15 cellular contexts compared by ENCODE assay signal in genomic region chr20:51860015-51860882, GRCh38. TPM values are rescaled to one million over a fixed set of nuclear protein-coding genes. Genes with fewer than 3 reads are reported as not detected.
DNase-seq lines count a peak whose midpoint lies in the region; ATAC-seq, FAIRE-seq and TF ChIP-seq lines count a peak whose summit lies in the region.
"Had no signal": no experiment of that assay in that cellular context is flagged by ENCODE, and none has a peak within 500 bp of the region (broad histone marks: within the 10 kb centered on the region; RNA-seq: fewer than 3 reads in every experiment).

No MANE protein-coding gene starts in this region.

- no peaks in the 10 kb centered on the region for H3K9me3 ChIP-seq in A549
- H3K9me3 ChIP-seq: SJCRH30 had no signal

- H3K4me3 Mint-ChIP-seq in activated T-cell treated with anti-CD3 and anti-CD28 coated beads, Interleukin-2, amount 50 U/mL, for 4 hours, result no peak overlapping the region
- H3K4me3 Mint-ChIP-seq: effector memory CD8-positive, alpha-beta T cell; type B pancreatic cell had no signal

- CTCF ChIA-PET in A549 (lab: Yijun Ruan, JAX), result interaction anchor here (0.7 kb wide), 1 partner anchor 135 kb away, joined by 3 read pairs; no protein-coding TSS in a partner anchor

- intact Hi-C loops in Right ventricle myocardium inferior (cut with DNase I), result no loop called here

- no peak for TF ChIP-seq CTCF in A549 (IDR thresholded peaks at IDR 0.05)
- TF ChIP-seq CTCF in HFF-Myc (IDR thresholded peaks at IDR 0.05; ENCODE audit: low read depth, low read length, missing control alignments), result no peak

- TF ChIP-seq RAD21 in A549 (conservative IDR thresholded peaks at IDR 0.05 in 1 of 2, IDR thresholded peaks at IDR 0.05 in 1 of 2), result no peak

- no peak for TF ChIP-seq POLR2A in A549 (IDR thresholded peaks at IDR 0.05; ENCODE audit: low read length)

- peak in 1 of 2 experiments; percentile 60 for DNase-seq in A549 (ENCODE audit: low read depth in 1 of 2, low spot score in 1 of 2)
- peak; percentile 22 for DNase-seq in HFF-Myc (ENCODE audit: extremely low read depth, low read depth)
- DNase-seq in amniotic epithelial cell (ENCODE audit: low read depth), result peak; percentile 88
- DNase-seq in left kidney (ENCODE audit: low read depth, low spot score), result peak; percentile 35
- no peak for DNase-seq in Right ventricle myocardium inferior (ENCODE audit: missing footprints)
- DNase-seq in RKO (ENCODE audit: low spot score), result no peak
- DNase-seq in activated T-cell treated with anti-CD3 and anti-CD28 coated beads, Interleukin-2, amount 50 U/mL, for 4 hours, result no peak
- DNase-seq in DMS53 (lab: John Stamatoyannopoulos, UW), result no peak
- DNase-seq: activated T-cell treated with anti-CD3 and anti-CD28 coated beads, Interleukin-2, amount 50 U/mL, for 1 hour; amygdala; effector memory CD8-positive, alpha-beta T cell; NCI-H1092 treated with DMSO at 0.1 percent for 48 hours; SJCRH30 had no signal

- WGBS in A549 (ENCODE audit: missing lambda C conversion rate), result 50% methylated on average over 6 of the region's 6 CpGs

- POLR2A ChIA-PET in A549 (lab: Yijun Ruan, JAX), result no interaction called here

- H3K9me3 Mint-ChIP-seq in activated T-cell treated with anti-CD3 and anti-CD28 coated beads, Interleukin-2, amount 50 U/mL, for 4 hours, result no peaks in the 10 kb centered on the region
- H3K9me3 Mint-ChIP-seq: effector memory CD8-positive, alpha-beta T cell; type B pancreatic cell had no signal

- TF ChIP-seq EP300 in A549 (IDR thresholded peaks at IDR 0.05), result peak; percentile 32 to 55; a peak in 3 of 5 replicates

- H3K4me1 ChIP-seq in A549, result peaks cover 22% of the 10 kb centered on the region
- H3K4me1 ChIP-seq: SJCRH30 had no signal

- H3K27me3 Mint-ChIP-seq in activated T-cell treated with anti-CD3 and anti-CD28 coated beads, Interleukin-2, amount 50 U/mL, for 4 hours (ENCODE audit: low read depth), result peaks cover 28% of the 10 kb centered on the region

- ATAC-seq in A549 (peak; percentile 75 to 83), Right ventricle myocardium inferior (no peak)
- no peak for ATAC-seq in activated T-cell treated with anti-CD3 and anti-CD28 coated beads, Interleukin-2, amount 50 U/mL, for 4 hours
- ATAC-seq: effector memory CD8-positive, alpha-beta T cell had no signal

- peak overlapping the region; percentile 68 to 79 for H3K27ac ChIP-seq in A549
- H3K27ac ChIP-seq: SJCRH30 had no signal

- no peak overlapping the region for H3K4me3 ChIP-seq in A549
- H3K4me3 ChIP-seq in HFF-Myc (replicated peaks; ENCODE audit: low read depth, low read length), result no peak overlapping the region
- H3K4me3 ChIP-seq: SJCRH30 had no signal

- no peaks in the 10 kb centered on the region for H3K36me3 Mint-ChIP-seq in activated T-cell treated with anti-CD3 and anti-CD28 coated beads, Interleukin-2, amount 50 U/mL, for 4 hours (ENCODE audit: insufficient read depth)
- H3K36me3 Mint-ChIP-seq: type B pancreatic cell had no signal

- peak overlapping the region; percentile 35 for H3K4me2 ChIP-seq in A549

- no peak for FAIRE-seq in A549 (lab: Jason Lieb, UNC)
- FAIRE-seq: G401.6 had no signal

- H3K4me1 Mint-ChIP-seq in activated T-cell treated with anti-CD3 and anti-CD28 coated beads, Interleukin-2, amount 50 U/mL, for 4 hours (ENCODE audit: low read depth), result no peaks in the 10 kb centered on the region

TF ChIP-seq in A549, 52 proteins besides CTCF, POLR2A, EP300 and RAD21:
- TF ChIP-seq ZSCAN20 (CRISPR knock-in tag; IDR thresholded peaks at IDR 0.05) (no peak), RFX5 (IDR thresholded peaks at IDR 0.05) (no peak), RCOR1 (IDR thresholded peaks at IDR 0.05; ENCODE audit: low read depth, low read length) (no peak), CBX2 (IDR thresholded peaks at IDR 0.05; ENCODE audit: borderline replicate concordance, low read depth) (no peak), MAX (IDR thresholded peaks at IDR 0.05) (no peak), MAZ (IDR thresholded peaks at IDR 0.05; ENCODE audit: borderline replicate concordance, low read depth, low read length) (no peak), CBX8 (IDR thresholded peaks at IDR 0.05) (no peak), JUNB (IDR thresholded peaks at IDR 0.05) (peak; percentile 61), GATA3 (IDR thresholded peaks at IDR 0.05; ENCODE audit: borderline replicate concordance) (peak; percentile 54), PBX3 (IDR thresholded peaks at IDR 0.05) (no peak), EHF (CRISPR knock-in tag; IDR thresholded peaks at IDR 0.05) (no peak), MAFK (IDR thresholded peaks at IDR 0.05; ENCODE audit: partially characterized antibody) (peak; percentile 85), BHLHE40 (IDR thresholded peaks at IDR 0.05; ENCODE audit: low read depth, low read length) (no peak), JUN (IDR thresholded peaks at IDR 0.05) (0 out of 5 replicates have a peak, but pooled peaks of 1 of the 2 experiments have one; percentile 37), CEBPB (IDR thresholded peaks at IDR 0.05) (peak in 1 of 2 experiments; percentile 54; a peak in 2 of 4 replicates), HOXA7 (CRISPR knock-in tag; IDR thresholded peaks at IDR 0.05) (no peak), SMC3 (IDR thresholded peaks at IDR 0.05) (no peak), NR3C1 (IDR thresholded peaks at IDR 0.05) (no peak), FOXS1 (CRISPR knock-in tag; IDR thresholded peaks at IDR 0.05) (no peak), ZC3H11A (IDR thresholded peaks at IDR 0.05) (no peak), FOSL2 (IDR thresholded peaks at IDR 0.05) (no peak), FOSL2 (CRISPR knock-in tag; IDR thresholded peaks at IDR 0.05) (peak; percentile 37)
- TF ChIP-seq, protein P1, sequence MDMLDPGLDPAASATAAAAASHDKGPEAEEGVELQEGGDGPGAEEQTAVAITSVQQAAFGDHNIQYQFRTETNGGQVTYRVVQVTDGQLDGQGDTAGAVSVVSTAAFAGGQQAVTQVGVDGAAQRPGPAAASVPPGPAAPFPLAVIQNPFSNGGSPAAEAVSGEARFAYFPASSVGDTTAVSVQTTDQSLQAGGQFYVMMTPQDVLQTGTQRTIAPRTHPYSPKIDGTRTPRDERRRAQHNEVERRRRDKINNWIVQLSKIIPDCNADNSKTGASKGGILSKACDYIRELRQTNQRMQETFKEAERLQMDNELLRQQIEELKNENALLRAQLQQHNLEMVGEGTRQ (IDR thresholded peaks at IDR 0.05), result no peak
- TF ChIP-seq, protein P2, sequence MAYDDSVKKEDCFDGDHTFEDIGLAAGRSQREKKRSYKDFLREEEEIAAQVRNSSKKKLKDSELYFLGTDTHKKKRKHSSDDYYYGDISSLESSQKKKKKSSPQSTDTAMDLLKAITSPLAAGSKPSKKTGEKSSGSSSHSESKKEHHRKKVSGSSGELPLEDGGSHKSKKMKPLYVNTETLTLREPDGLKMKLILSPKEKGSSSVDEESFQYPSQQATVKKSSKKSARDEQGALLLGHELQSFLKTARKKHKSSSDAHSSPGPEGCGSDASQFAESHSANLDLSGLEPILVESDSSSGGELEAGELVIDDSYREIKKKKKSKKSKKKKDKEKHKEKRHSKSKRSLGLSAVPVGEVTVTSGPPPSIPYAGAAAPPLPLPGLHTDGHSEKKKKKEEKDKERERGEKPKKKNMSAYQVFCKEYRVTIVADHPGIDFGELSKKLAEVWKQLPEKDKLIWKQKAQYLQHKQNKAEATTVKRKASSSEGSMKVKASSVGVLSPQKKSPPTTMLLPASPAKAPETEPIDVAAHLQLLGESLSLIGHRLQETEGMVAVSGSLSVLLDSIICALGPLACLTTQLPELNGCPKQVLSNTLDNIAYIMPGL (CRISPR knock-in tag; IDR thresholded peaks at IDR 0.05; ENCODE audit: borderline replicate concordance), result no peak

RNA-seq across cellular contexts. Expression of gene SALL4, which starts 57.9 kb away (rescaled TPM):
- 7.6 and 8.5 TPM in 2 replicates for polyA plus RNA-seq in A549 (2011; rRNA removed)
- polyA plus RNA-seq in A549 (2012; cell fraction: cytosol; rRNA removed), result 2.0 and 2.2 TPM in 2 replicates
- 12.2 and 12.8 TPM in 2 replicates for polyA plus RNA-seq in A549 (2012; cell fraction: nucleus; rRNA removed)
- 2.3 to 3.8 TPM (median 2.5 TPM) in 3 replicates for polyA plus RNA-seq in A549 (2017; fragmentation: RNase III; extraction: RNeasy Plus Mini Kit Qiagen cat#74134 plus additional on column Dnase treatment)
- 3.7 and 4.1 TPM in 2 replicates for polyA minus RNA-seq in A549 (2011; rRNA and poly(A)+ RNA removed)
- 0.19 TPM for total RNA-seq in Right ventricle myocardium inferior
- under 1 TPM; 0.08 to 0.22 (median 0.15) TPM for total RNA-seq in activated T-cell treated with anti-CD3 and anti-CD28 coated beads, Interleukin-2, amount 50 U/mL, for 4 hours
- total RNA-seq: SJCRH30 had no signal

Comparison
In these comparisons a context has a peak if more than half of its experiments do, and no peak if none do; other contexts are left out.
1. ATAC-seq: peak in A549 (2 of 2); none in Right ventricle myocardium inferior (single experiment) and activated T-cell treated with anti-CD3 and anti-CD28 coated beads, Interleukin-2, amount 50 U/mL, for 4 hours (0 of 2).
2. DNase-seq: peak in HFF-Myc (single experiment), amniotic epithelial cell (single experiment) and left kidney (single experiment); none in Right ventricle myocardium inferior (single experiment), RKO (single experiment), activated T-cell treated with anti-CD3 and anti-CD28 coated beads, Interleukin-2, amount 50 U/mL, for 4 hours (single experiment) and DMS53 (single experiment).